Comparison of ENCODE assay signal across 8 cellular contexts in the genomic region with DNA sequence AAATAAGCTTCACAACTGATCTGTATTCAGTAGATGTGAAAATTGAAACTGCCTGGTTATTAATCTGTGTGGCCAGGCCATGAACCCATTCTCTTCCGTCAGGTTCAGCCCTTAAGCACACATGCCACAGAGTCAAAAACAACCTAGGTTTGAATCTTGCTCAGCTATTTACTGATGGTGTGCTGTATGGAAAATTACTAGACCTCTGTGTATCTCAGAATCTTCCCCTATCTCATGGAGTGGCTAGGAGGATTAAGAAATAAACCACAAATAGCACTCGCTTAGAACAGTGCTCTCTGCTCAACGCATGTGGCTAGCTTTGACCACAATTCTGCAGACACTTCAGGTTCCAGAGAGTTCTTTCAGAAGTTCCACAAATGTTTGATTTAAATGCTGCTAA.
DNase-seq lines count a peak whose midpoint lies in the region; ATAC-seq, FAIRE-seq and TF ChIP-seq lines count a peak whose summit lies in the region.

No MANE protein-coding gene starts in this region.

- H3K27me3 Mint-ChIP-seq in IgD-negative memory B cell = no peaks in the 10 kb centered on the region

- H3K4me1 Mint-ChIP-seq in IgD-negative memory B cell = peaks cover 58 to 69% (median 65%) of the 10 kb centered on the region in 3 donors

- DNase-seq in GM06990 (ENCODE audit: extremely low read depth, insufficient read length) (peak; percentile 71), ecto neural progenitor cell (ENCODE audit: low spot score) (no peak), urothelium cell line (ENCODE audit: low spot score) (no peak), trophoblast cell (no peak)
- no peak for DNase-seq in effector memory CD4-positive, alpha-beta T cell
- DNase-seq in central memory CD4-positive, alpha-beta T cell = no peak

- H3K18ac ChIP-seq in trophoblast cell (ENCODE audit: low read length) = no peak overlapping the region

- no peak overlapping the region for H3K4me3 ChIP-seq in GM06990 (replicated peaks; ENCODE audit: low read depth, low read length)
- peak overlapping the region; percentile 27 for H3K4me3 ChIP-seq in effector memory CD4-positive, alpha-beta T cell (ENCODE audit: insufficient read depth, low read depth, low read length, poor library complexity, severe bottlenecking)
- H3K4me3 ChIP-seq in trophoblast cell (ENCODE audit: low read depth, low read length) = no peak overlapping the region

- no peaks in the 10 kb centered on the region for H3K9me3 ChIP-seq in effector memory CD4-positive, alpha-beta T cell (ENCODE audit: control insufficient read depth, low read length)
- no peaks in the 10 kb centered on the region for H3K9me3 ChIP-seq in trophoblast cell (ENCODE audit: insufficient read depth, low read depth, low read length)

- H3K9me3 Mint-ChIP-seq in IgD-negative memory B cell = peaks cover 0 to 2% (median 0%) of the 10 kb centered on the region in 3 donors

- WGBS in trophoblast cell (ENCODE audit: extremely low coverage, insufficient coverage, insufficient read length) = no CpG with 5 or more reads among the region's 3 CpGs

- H3K27ac Mint-ChIP-seq in IgD-negative memory B cell = peak overlapping the region; percentile 46 to 91 (median 53)

- H3K14ac ChIP-seq in trophoblast cell (ENCODE audit: low read length) = no peak overlapping the region

- peaks cover 12% of the 10 kb centered on the region for H3K4me1 ChIP-seq in effector memory CD4-positive, alpha-beta T cell (ENCODE audit: control insufficient read depth, insufficient read depth, low read length, poor library complexity, severe bottlenecking)
- no peaks in the 10 kb centered on the region for H3K4me1 ChIP-seq in trophoblast cell (ENCODE audit: control insufficient read depth in 1 of 2, insufficient read depth in 2 of 2, low read length in 2 of 2)

- no peak overlapping the region for H2BK120ac ChIP-seq in trophoblast cell (ENCODE audit: insufficient read depth, low read length, poor library complexity)

- H3K4ac ChIP-seq in trophoblast cell (ENCODE audit: low read depth, low read length) = no peak overlapping the region

- H3K36me3 Mint-ChIP-seq in IgD-negative memory B cell = no peaks in the 10 kb centered on the region

- peak; percentile 57 for ATAC-seq in GM21526 (IDR thresholded peaks at IDR 0.05; ENCODE audit: low FRiP score, unreplicated experiment)

- peak overlapping the region in 2 of 4 donors; percentile 15 to 43 for H3K4me3 Mint-ChIP-seq in IgD-negative memory B cell

- TF ChIP-seq CTCF in GM06990 (IDR thresholded peaks at IDR 0.05; ENCODE audit: insufficient read depth, low read length, poor library complexity, severe bottlenecking) = no peak

- H2BK12ac ChIP-seq in trophoblast cell (ENCODE audit: low read length) = no peak overlapping the region

- FAIRE-seq in urothelium cell line (lab: Jason Lieb, UNC) = no peak

- no peak overlapping the region for H4K91ac ChIP-seq in trophoblast cell (ENCODE audit: low read depth, low read length)

- H2AK5ac ChIP-seq in trophoblast cell (ENCODE audit: low read length) = no peak overlapping the region

- H3K79me1 ChIP-seq in trophoblast cell (ENCODE audit: low read length) = no peaks in the 10 kb centered on the region

- H2BK5ac ChIP-seq in trophoblast cell (ENCODE audit: low read depth, low read length, poor library complexity) = no peak overlapping the region

- H4K12ac ChIP-seq in trophoblast cell (ENCODE audit: low read depth, low read length) = no peak overlapping the region

- H3K23ac ChIP-seq in trophoblast cell (ENCODE audit: low read length) = no peak overlapping the region

- H3K27ac ChIP-seq in effector memory CD4-positive, alpha-beta T cell (ENCODE audit: insufficient read depth, low read length, poor library complexity, severe bottlenecking) = no peak overlapping the region
- H3K27ac ChIP-seq in trophoblast cell (ENCODE audit: low read depth, low read length) = no peak overlapping the region

- no peak overlapping the region for H3K4me2 ChIP-seq in trophoblast cell (ENCODE audit: low read length)

- H3K27me3 ChIP-seq in GM06990 (replicated peaks; ENCODE audit: control insufficient read depth, insufficient read depth, low read length) (no peaks in the 10 kb centered on the region), trophoblast cell (ENCODE audit: insufficient read depth, low read length) (no peaks in the 10 kb centered on the region)
- no peaks in the 10 kb centered on the region for H3K27me3 ChIP-seq in effector memory CD4-positive, alpha-beta T cell (replicated peaks; ENCODE audit: control insufficient read depth, insufficient read depth, low read length, poor library complexity, severe bottlenecking)

- H3K36me3 ChIP-seq in GM06990 (ENCODE audit: control insufficient read depth, insufficient read depth, low read length) (no peaks in the 10 kb centered on the region), trophoblast cell (ENCODE audit: control insufficient read depth in 1 of 2, insufficient read depth in 2 of 2, low read length in 2 of 2) (no peaks in the 10 kb centered on the region)
- no peaks in the 10 kb centered on the region for H3K36me3 ChIP-seq in effector memory CD4-positive, alpha-beta T cell (ENCODE audit: control insufficient read depth, insufficient read depth, low read length)

- no peak overlapping the region for H2AFZ ChIP-seq in trophoblast cell (ENCODE audit: insufficient read depth, low read length, poor library complexity)

- H3K9ac ChIP-seq in trophoblast cell (ENCODE audit: low read length) = no peak overlapping the region

- H4K8ac ChIP-seq in trophoblast cell (ENCODE audit: low read depth, low read length) = no peak overlapping the region

- no peaks in the 10 kb centered on the region for H3K79me2 ChIP-seq in trophoblast cell (ENCODE audit: control insufficient read depth, insufficient read depth, low read length, poor library complexity)
